1 cellular context compared by ENCODE assay signal in genomic region chr4:68451246-68452211, GRCh38.
TF ChIP-seq lines count a peak whose summit lies in the region.

No MANE protein-coding gene starts in this region.

TF ChIP-seq in SK-N-SH, 30 proteins besides CTCF, POLR2A, EP300 and RAD21 (continued from another document):
- TF ChIP-seq REST (IDR thresholded peaks at IDR 0.05; ENCODE audit: low read depth, low read length) (no peak), NRF1 (IDR thresholded peaks at IDR 0.05; ENCODE audit: low read depth, low read length) (no peak), NFIC (IDR thresholded peaks at IDR 0.05; ENCODE audit: borderline replicate concordance) (no peak), TCF12 (IDR thresholded peaks at IDR 0.05) (no peak)
